ENCODE assay signal across 14 cellular contexts in genomic region chr15:93052090-93052892, GRCh38. TPM values are rescaled to one million over a fixed set of nuclear protein-coding genes. Genes with fewer than 3 reads are reported as not detected.
DNase-seq lines count a peak whose midpoint lies in the region; TF ChIP-seq lines count a peak whose summit lies in the region.
"Had no signal": no experiment of that assay in that cellular context is flagged by ENCODE, and none has a peak within 500 bp of the region (broad histone marks: within the 10 kb centered on the region; RNA-seq: fewer than 3 reads in every experiment).

No MANE protein-coding gene starts in this region.

- no peaks in the 10 kb centered on the region for H3K27me3 Mint-ChIP-seq in chondrocyte (ENCODE audit: low read depth)

- TF ChIP-seq CTCF in 22Rv1 (IDR thresholded peaks at IDR 0.05) (0 out of 2 replicates have a peak, but pooled peaks have one; percentile 5), GM06990 (IDR thresholded peaks at IDR 0.05; ENCODE audit: insufficient read depth, low read length, poor library complexity, severe bottlenecking) (peak; percentile 35), chondrocyte (IDR thresholded peaks at IDR 0.05) (peak; percentile 25)

- no peaks in the 10 kb centered on the region for H3K4me1 Mint-ChIP-seq in chondrocyte (ENCODE audit: low read depth)

- no peaks in the 10 kb centered on the region for H3K36me3 ChIP-seq in GM06990 (ENCODE audit: control insufficient read depth, insufficient read depth, low read length)

- H3K27ac Mint-ChIP-seq in chondrocyte (ENCODE audit: unreplicated experiment): no peak overlapping the region
- H3K27ac Mint-ChIP-seq: natural killer cell treated with Interleukin-12 subunit alpha and Interleukin-12 subunit beta and Interleukin-15 and Interleukin-18, amount 100 ng/mL, for 72 hours had no signal

- no peak overlapping the region for H3K4me3 ChIP-seq in GM06990 (replicated peaks; ENCODE audit: low read depth, low read length)
- H3K4me3 ChIP-seq: vagina had no signal

- DNase-seq in GM06990 (ENCODE audit: extremely low read depth, insufficient read length) (no peak), NCI-H1694 treated with DMSO at 0.1 percent for 48 hours (lab: John Stamatoyannopoulos, UW) (peak; percentile 31), chondrocyte (ENCODE audit: low spot score) (no peak), NCI-H226 (no peak), DMS79 (lab: John Stamatoyannopoulos, UW) (no peak), ecto neural progenitor cell (ENCODE audit: low spot score) (no peak), posterior vena cava (ENCODE audit: low spot score) (no peak)
- DNase-seq: activated CD4-positive, alpha-beta T cell treated with anti-CD3 and anti-CD28 coated beads, Interleukin-2, amount 50 U/mL, for 4 hours; cortex of kidney; left cardiac atrium had no signal

- H3K27me3 ChIP-seq in GM06990 (replicated peaks; ENCODE audit: control insufficient read depth, insufficient read depth, low read length): no peaks in the 10 kb centered on the region; the same call in none of the 2 replicates
- H3K27me3 ChIP-seq: vagina had no signal

- H3K4me3 Mint-ChIP-seq in chondrocyte (ENCODE audit: unreplicated experiment): no peak overlapping the region
- H3K4me3 Mint-ChIP-seq: activated naive CD4-positive, alpha-beta T cell treated with anti-CD3 and anti-CD28 coated beads, Interleukin-2, amount 50 U/mL, for 24 hours; natural killer cell treated with Interleukin-12 subunit alpha and Interleukin-12 subunit beta and Interleukin-15 and Interleukin-18, amount 100 ng/mL, for 72 hours had no signal

- H3K27ac ChIP-seq in 22Rv1: no peak overlapping the region
- H3K27ac ChIP-seq: vagina had no signal

- H3K36me3 Mint-ChIP-seq in chondrocyte (ENCODE audit: low read depth): peaks cover 30% of the 10 kb centered on the region
- H3K36me3 Mint-ChIP-seq: activated naive CD4-positive, alpha-beta T cell treated with anti-CD3 and anti-CD28 coated beads, Interleukin-2, amount 50 U/mL, for 24 hours; natural killer cell treated with Interleukin-12 subunit alpha and Interleukin-12 subunit beta and Interleukin-15 and Interleukin-18, amount 100 ng/mL, for 72 hours had no signal

- intact Hi-C loops in posterior vena cava (cut with DNase I): no loop called here

- H3K9me3 Mint-ChIP-seq in chondrocyte (ENCODE audit: low read depth): no peaks in the 10 kb centered on the region
- H3K9me3 Mint-ChIP-seq: activated naive CD4-positive, alpha-beta T cell treated with anti-CD3 and anti-CD28 coated beads, Interleukin-2, amount 50 U/mL, for 24 hours; natural killer cell treated with Interleukin-12 subunit alpha and Interleukin-12 subunit beta and Interleukin-15 and Interleukin-18, amount 100 ng/mL, for 72 hours had no signal

RNA-seq across cellular contexts. Expression of gene RGMA, which starts 36.7 kb away (rescaled TPM):
- 13.0 to 26.2 TPM (median 15.6 TPM) in 3 replicates for total RNA-seq in chondrocyte
- 10 to 100 TPM; 20.3 to 33.9 TPM for total RNA-seq in posterior vena cava
- total RNA-seq: natural killer cell treated with Interleukin-12 subunit alpha and Interleukin-12 subunit beta and Interleukin-15 and Interleukin-18, amount 100 ng/mL, for 72 hours had no signal
